ENCODE assay signal across 19 cellular contexts in the genomic region with DNA sequence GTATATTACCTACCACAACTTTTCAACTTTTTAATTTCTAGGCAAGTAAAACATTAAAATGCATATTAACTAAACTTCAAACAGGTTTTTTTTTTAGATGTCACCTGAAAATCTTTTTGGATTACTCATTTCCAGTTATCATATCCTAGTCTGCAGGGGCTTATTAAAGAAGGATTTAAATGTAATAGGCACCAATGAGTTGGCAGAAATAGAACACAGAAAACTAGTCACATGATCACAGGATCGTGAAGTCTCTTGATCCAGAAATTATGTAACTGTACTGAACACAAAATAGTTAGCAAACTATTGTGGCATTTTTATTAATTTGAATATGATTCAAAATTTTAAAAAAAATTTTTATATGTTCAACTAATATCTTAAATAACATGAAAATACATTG.
DNase-seq lines count a peak whose midpoint lies in the region; FAIRE-seq and TF ChIP-seq lines count a peak whose summit lies in the region.
"Had no signal": no experiment of that assay in that cellular context is flagged by ENCODE, and none has a peak within 500 bp of the region (broad histone marks: within the 10 kb centered on the region; RNA-seq: fewer than 3 reads in every experiment).

No MANE protein-coding gene starts in this region.

- no peak for TF ChIP-seq CTCF in testis (IDR thresholded peaks at IDR 0.05)

- H3K27me3 ChIP-seq in SJCRH30 (no peaks in the 10 kb centered on the region), testis (no peaks in the 10 kb centered on the region)
- H3K27me3 ChIP-seq in CD4-positive, alpha-beta memory T cell (ENCODE audit: insufficient read depth, low read length) = no peaks in the 10 kb centered on the region

- H3K9me3 ChIP-seq in SJCRH30 (replicated peaks) (no peaks in the 10 kb centered on the region), testis (no peaks in the 10 kb centered on the region)
- no peaks in the 10 kb centered on the region for H3K9me3 ChIP-seq in CD4-positive, alpha-beta memory T cell (ENCODE audit: control insufficient read depth in 1 of 2, low read length in 2 of 2)
- H3K9me3 ChIP-seq: A549 had no signal

- no peak overlapping the region for H3K27ac Mint-ChIP-seq in CD4-positive, alpha-beta memory T cell
- H3K27ac Mint-ChIP-seq: CD8-positive, alpha-beta T cell; GM23338; H9 had no signal

- CTCF ChIA-PET in CD4-positive, alpha-beta memory T cell (lab: Charles Lee; ENCODE audit: partially characterized antibody) = no interaction called here

- intact Hi-C loops in CD4-positive, alpha-beta memory T cell (cut with micrococcal nuclease) = no loop called here
- intact Hi-C loops in testis (cut with DNase I; ENCODE audit: low total_unique reads) = no loop called here

- peaks cover 31% of the 10 kb centered on the region for H3K4me1 ChIP-seq in SJCRH30
- no peaks in the 10 kb centered on the region for H3K4me1 ChIP-seq in CD4-positive, alpha-beta memory T cell (ENCODE audit: insufficient read depth, low read length)
- no peaks in the 10 kb centered on the region for H3K4me1 ChIP-seq in testis
- H3K4me1 ChIP-seq: A549 had no signal

- FAIRE-seq in G401.6 (lab: Jason Lieb, UNC) (peak; percentile 99), endometrium (lab: Jason Lieb, UNC) (peak; percentile 50)
- FAIRE-seq: A549, GM12878, GM18507 had no signal

- H3K36me3 ChIP-seq in SJCRH30 (no peaks in the 10 kb centered on the region), testis (ENCODE audit: low read depth, missing control alignments) (no peaks in the 10 kb centered on the region)
- no peaks in the 10 kb centered on the region for H3K36me3 ChIP-seq in CD4-positive, alpha-beta memory T cell (ENCODE audit: insufficient read depth, low read length)

- TF ChIP-seq POLR2A in testis (IDR thresholded peaks at IDR 0.05) = no peak

- DNase-seq in SJCRH30 = no peak
- DNase-seq in putamen (ENCODE audit: low spot score) = peak; percentile 47
- no peak for DNase-seq in MV-4-11 (lab: John Stamatoyannopoulos, UW)
- no peak for DNase-seq in CD4-positive, alpha-beta memory T cell
- no peak for DNase-seq in testis
- DNase-seq in NCI-H1417 treated with DMSO at 0.1 percent for 48 hours (lab: John Stamatoyannopoulos, UW) = no peak
- DNase-seq: 8988T; C1 segment of cervical spinal cord; CD8-positive, alpha-beta T cell; DMS 273 treated with DMSO at 0.1 percent for 48 hours; DMS79; EL; H9 had no signal

- POLR2A ChIA-PET in CD4-positive, alpha-beta memory T cell (lab: Charles Lee; ENCODE audit: partially characterized antibody) = no interaction called here

- peaks cover 0 to 6% (median 1%) of the 10 kb centered on the region in 8 donors for H3K9me3 Mint-ChIP-seq in CD4-positive, alpha-beta memory T cell
- H3K9me3 Mint-ChIP-seq: CD8-positive, alpha-beta T cell; GM23338; H9 had no signal

- 60 to 77% methylated on average over 1 of the region's 1 CpG for WGBS in testis, 2 donors

- H3K4me1 Mint-ChIP-seq in CD4-positive, alpha-beta memory T cell = no peaks in the 10 kb centered on the region

- H3K27me3 Mint-ChIP-seq in CD4-positive, alpha-beta memory T cell = no peaks in the 10 kb centered on the region

- no peak overlapping the region for H3K4me3 Mint-ChIP-seq in CD4-positive, alpha-beta memory T cell
- H3K4me3 Mint-ChIP-seq: CD8-positive, alpha-beta T cell; GM23338; H9 had no signal

- H3K4me3 ChIP-seq in SJCRH30 (no peak overlapping the region), testis (no peak overlapping the region)
- H3K4me3 ChIP-seq in CD4-positive, alpha-beta memory T cell (ENCODE audit: low read length in 2 of 2) = no peak overlapping the region
- H3K4me3 ChIP-seq: A549, GM12878, GM23338 had no signal

- H3K27ac ChIP-seq in SJCRH30 (peak overlapping the region; percentile 96), testis (no peak overlapping the region)
- H3K27ac ChIP-seq in CD4-positive, alpha-beta memory T cell (ENCODE audit: low read depth, low read length) = no peak overlapping the region
- H3K27ac ChIP-seq: A549 had no signal

- no peaks in the 10 kb centered on the region for H3K36me3 Mint-ChIP-seq in CD4-positive, alpha-beta memory T cell
- H3K36me3 Mint-ChIP-seq: CD8-positive, alpha-beta T cell had no signal
